In genomic region chr22:23418159-23418788, GRCh38 we compare ENCODE assay signal across 26 cellular contexts.
"Had no signal": no experiment of that assay in that cellular context is flagged by ENCODE, and none has a peak within 500 bp of the region (broad histone marks: within the 10 kb centered on the region; RNA-seq: fewer than 3 reads in every experiment).

No MANE protein-coding gene starts in this region.

- H3K9me3 ChIP-seq: esophagus muscularis mucosa, neutrophil, pancreas, sigmoid colon, tibial artery, uterus had no signal

- H3K36me3 ChIP-seq: brain microvascular endothelial cell, esophagus muscularis mucosa, neutrophil, pancreas, sigmoid colon, tibial artery, uterus had no signal

- H3K27ac Mint-ChIP-seq: activated CD4-positive, alpha-beta memory T cell treated with anti-CD3 and anti-CD28 coated beads, Interleukin-2, amount 10 ng/mL, durations not matched to agents 7 days and 5 days; activated CD4-positive, alpha-beta T cell treated with anti-CD3 and anti-CD28 coated beads, Interleukin-2, amount 10 ng/mL, durations not matched to agents 24 days and 14 days; activated naive CD4-positive, alpha-beta T cell treated with anti-CD3 and anti-CD28 coated beads, Interleukin-2, amount 50 U/mL, for 24 hours; activated T-helper 1 cell treated with anti-CD3 and anti-CD28 coated beads, Interleukin-12 subunit alpha, Interleukin-12 subunit beta, Interleukin-2, Interleukin-4 antibody, amounts not matched to agents 30 ng/mL and 10 ng/mL and 1 ng/mL, durations not matched to agents 14 hours and 24 hours and 36 hours; effector memory CD8-positive, alpha-beta T cell; memory B cell; naive thymus-derived CD4-positive, alpha-beta T cell; T-helper 2 cell treated with Interferon-gamma antibody and Interleukin-4, amounts not matched to agents 5 μg/mL and 100 μg/mL, for 36 hours had no signal

- H3K27me3 Mint-ChIP-seq: activated naive CD4-positive, alpha-beta T cell treated with anti-CD3 and anti-CD28 coated beads, Interleukin-2, amount 50 U/mL, for 24 hours had no signal

- DNase-seq: activated CD4-positive, alpha-beta memory T cell treated with anti-CD3 and anti-CD28 coated beads, Interleukin-2, amount 10 ng/mL, durations not matched to agents 7 days and 5 days; activated CD4-positive, alpha-beta T cell treated with anti-CD3 and anti-CD28 coated beads, Interleukin-2, amount 10 ng/mL, durations not matched to agents 24 days and 14 days; activated gamma-delta T cell; brain microvascular endothelial cell; central memory CD4-positive, alpha-beta T cell; effector memory CD8-positive, alpha-beta T cell; glutamatergic neuron; left cardiac atrium; naive thymus-derived CD4-positive, alpha-beta T cell; pancreas; sigmoid colon; stimulated activated CD4-positive, alpha-beta T cell treated with anti-CD3 and anti-CD28 coated beads, Interleukin-4, amount 100 ng/mL, for 24 hours; stimulated activated naive CD8-positive, alpha-beta T cell treated with anti-CD3 and anti-CD28 coated beads, Interleukin-15, Interleukin-2, amounts not matched to agents 100 U/mL and 50 U/mL, for 24 hours; substantia nigra; tibial artery; uterus had no signal

- H3K4me3 ChIP-seq: dorsolateral prefrontal cortex, esophagus muscularis mucosa, pancreas, sigmoid colon, SK-N-MC, tibial artery, uterus had no signal

- H3K36me3 Mint-ChIP-seq: activated naive CD4-positive, alpha-beta T cell treated with anti-CD3 and anti-CD28 coated beads, Interleukin-2, amount 50 U/mL, for 24 hours; memory B cell; naive thymus-derived CD4-positive, alpha-beta T cell had no signal

- H3K27ac ChIP-seq: brain microvascular endothelial cell, dorsolateral prefrontal cortex, esophagus muscularis mucosa, neutrophil, pancreas, sigmoid colon, SK-N-MC, tibial artery, uterus, VCaP had no signal

- H3K9me3 Mint-ChIP-seq: activated CD4-positive, alpha-beta memory T cell treated with anti-CD3 and anti-CD28 coated beads, Interleukin-2, amount 10 ng/mL, durations not matched to agents 7 days and 5 days; activated CD4-positive, alpha-beta T cell treated with anti-CD3 and anti-CD28 coated beads, Interleukin-2, amount 10 ng/mL, durations not matched to agents 24 days and 14 days; activated naive CD4-positive, alpha-beta T cell treated with anti-CD3 and anti-CD28 coated beads, Interleukin-2, amount 50 U/mL, for 24 hours; activated T-helper 1 cell treated with anti-CD3 and anti-CD28 coated beads, Interleukin-12 subunit alpha, Interleukin-12 subunit beta, Interleukin-2, Interleukin-4 antibody, amounts not matched to agents 30 ng/mL and 10 ng/mL and 1 ng/mL, durations not matched to agents 14 hours and 24 hours and 36 hours; effector memory CD8-positive, alpha-beta T cell; memory B cell; naive thymus-derived CD4-positive, alpha-beta T cell; T-helper 2 cell treated with Interferon-gamma antibody and Interleukin-4, amounts not matched to agents 5 μg/mL and 100 μg/mL, for 36 hours had no signal

- H3K27me3 ChIP-seq: brain microvascular endothelial cell, dorsolateral prefrontal cortex, neutrophil, pancreas, uterus had no signal

- H3K4me1 Mint-ChIP-seq: activated CD4-positive, alpha-beta memory T cell treated with anti-CD3 and anti-CD28 coated beads, Interleukin-2, amount 10 ng/mL, durations not matched to agents 7 days and 5 days; activated CD4-positive, alpha-beta T cell treated with anti-CD3 and anti-CD28 coated beads, Interleukin-2, amount 10 ng/mL, durations not matched to agents 24 days and 14 days; activated naive CD4-positive, alpha-beta T cell treated with anti-CD3 and anti-CD28 coated beads, Interleukin-2, amount 50 U/mL, for 24 hours had no signal

- ATAC-seq: activated CD4-positive, CD25-positive, alpha-beta regulatory T cell treated with anti-CD3 and anti-CD28 coated beads, Interleukin-2, amount 50 U/mL, for 24 hours; effector memory CD8-positive, alpha-beta T cell; left cardiac atrium; naive thymus-derived CD4-positive, alpha-beta T cell; pancreas; stimulated activated naive CD8-positive, alpha-beta T cell treated with anti-CD3 and anti-CD28 coated beads, Interleukin-15, Interleukin-2, amounts not matched to agents 100 U/mL and 50 U/mL, for 24 hours had no signal

- H3K4me1 ChIP-seq: esophagus muscularis mucosa, pancreas, sigmoid colon, tibial artery, uterus had no signal

- H3K4me3 Mint-ChIP-seq: activated CD4-positive, alpha-beta memory T cell treated with anti-CD3 and anti-CD28 coated beads, Interleukin-2, amount 10 ng/mL, durations not matched to agents 7 days and 5 days; activated CD4-positive, alpha-beta T cell treated with anti-CD3 and anti-CD28 coated beads, Interleukin-2, amount 10 ng/mL, durations not matched to agents 24 days and 14 days; activated naive CD4-positive, alpha-beta T cell treated with anti-CD3 and anti-CD28 coated beads, Interleukin-2, amount 50 U/mL, for 24 hours; activated T-helper 1 cell treated with anti-CD3 and anti-CD28 coated beads, Interleukin-12 subunit alpha, Interleukin-12 subunit beta, Interleukin-2, Interleukin-4 antibody, amounts not matched to agents 30 ng/mL and 10 ng/mL and 1 ng/mL, durations not matched to agents 14 hours and 24 hours and 36 hours; effector memory CD8-positive, alpha-beta T cell; memory B cell; naive thymus-derived CD4-positive, alpha-beta T cell; T-helper 2 cell treated with Interferon-gamma antibody and Interleukin-4, amounts not matched to agents 5 μg/mL and 100 μg/mL, for 36 hours had no signal
